9 cellular contexts compared by ENCODE assay signal in genomic region chr14:73633115-73633514, GRCh38. TPM values are rescaled to one million over a fixed set of nuclear protein-coding genes. Genes with fewer than 3 reads are reported as not detected.
DNase-seq lines count a peak whose midpoint lies in the region; ATAC-seq and TF ChIP-seq lines count a peak whose summit lies in the region.
"Had no signal": no experiment of that assay in that cellular context is flagged by ENCODE, and none has a peak within 500 bp of the region (broad histone marks: within the 10 kb centered on the region; RNA-seq: fewer than 3 reads in every experiment).

No MANE protein-coding gene starts in this region.

- no peak for TF ChIP-seq EP300 in ovary (IDR thresholded peaks at IDR 0.05)

- H3K36me3 Mint-ChIP-seq in endodermal cell (ENCODE audit: low read depth): no peaks in the 10 kb centered on the region

- no peaks in the 10 kb centered on the region for H3K36me3 ChIP-seq in OCI-LY3 (replicated peaks; ENCODE audit: low read depth, low read length)
- H3K36me3 ChIP-seq in endodermal cell (ENCODE audit: control insufficient read depth, insufficient read depth, low read length): no peaks in the 10 kb centered on the region
- H3K36me3 ChIP-seq in ovary: no peaks in the 10 kb centered on the region

- peak overlapping the region; percentile 96 for H2AFZ ChIP-seq in OCI-LY3 (ENCODE audit: low read depth, low read length)

- no peaks in the 10 kb centered on the region for H3K9me3 Mint-ChIP-seq in endodermal cell

- TF ChIP-seq POLR2A in ovary (IDR thresholded peaks at IDR 0.05): no peak

- H3K4me3 ChIP-seq in OCI-LY3 (ENCODE audit: low read length) (peak overlapping the region; percentile 80), endodermal cell (ENCODE audit: low read length) (no peak overlapping the region), ovary (peak overlapping the region; percentile 48)

- H3K9me3 ChIP-seq in OCI-LY3 (ENCODE audit: insufficient read depth, low read length): no peaks in the 10 kb centered on the region
- no peaks in the 10 kb centered on the region for H3K9me3 ChIP-seq in endodermal cell (ENCODE audit: control insufficient read depth, low read length)
- no peaks in the 10 kb centered on the region for H3K9me3 ChIP-seq in ovary

- intact Hi-C loops in ovary (cut with DNase I): loop anchor here in 2 of 4 donors (5.0 kb wide), 1 partner anchor 126 kb away; no protein-coding TSS in a partner anchor

- TF ChIP-seq CTCF in OCI-LY3 (IDR thresholded peaks at IDR 0.05; ENCODE audit: low read depth, low read length) (no peak), endodermal cell (conservative IDR thresholded peaks at IDR 0.05) (no peak), ovary (IDR thresholded peaks at IDR 0.05) (no peak)

- H3K27me3 Mint-ChIP-seq in endodermal cell (ENCODE audit: insufficient read depth): no peaks in the 10 kb centered on the region

- ATAC-seq in GM21390 (IDR thresholded peaks at IDR 0.05; ENCODE audit: unreplicated experiment) (no peak), GM21717 (IDR thresholded peaks at IDR 0.05; ENCODE audit: unreplicated experiment) (no peak)

- H3K4me3 Mint-ChIP-seq in endodermal cell: peak overlapping the region; percentile 60

- H3K27me3 ChIP-seq in OCI-LY3 (ENCODE audit: low read depth, low read length) (peaks cover 19% of the 10 kb centered on the region), endodermal cell (ENCODE audit: control insufficient read depth, insufficient read depth, low read length, poor library complexity, severe bottlenecking) (no peaks in the 10 kb centered on the region), ovary (no peaks in the 10 kb centered on the region)

- H3K4me1 Mint-ChIP-seq in endodermal cell: peaks cover 3% of the 10 kb centered on the region

- peak overlapping the region; percentile 92 for H3K4me2 ChIP-seq in OCI-LY3 (ENCODE audit: low read length)

- H3K79me2 ChIP-seq in OCI-LY3 (ENCODE audit: low read length): no peaks in the 10 kb centered on the region

- H3K4me1 ChIP-seq in OCI-LY3 (ENCODE audit: low read length) (peaks cover 10% of the 10 kb centered on the region), endodermal cell (ENCODE audit: control insufficient read depth, insufficient read depth, low read length) (no peaks in the 10 kb centered on the region), ovary (ENCODE audit: insufficient read depth) (peaks cover 4% of the 10 kb centered on the region)

- H4K20me1 ChIP-seq in OCI-LY3 (ENCODE audit: insufficient read depth, low read length): no peaks in the 10 kb centered on the region

- WGBS in endodermal cell (ENCODE audit: insufficient coverage in 1 of 2, insufficient read length in 1 of 2), 2 experiments: 56 to 63% methylated on average over 13 of the region's 13 CpGs
- 37 to 43% (median 40%) methylated on average over 13 of the region's 13 CpGs for WGBS in ovary, 3 donors

- H3K9ac ChIP-seq in OCI-LY3 (ENCODE audit: low read length) (peak overlapping the region; percentile 60), endodermal cell (ENCODE audit: extremely low read depth, low read length, poor library complexity, severe bottlenecking) (no peak overlapping the region)

- H3K27ac ChIP-seq in OCI-LY3 (ENCODE audit: low read length) (no peak overlapping the region), endodermal cell (ENCODE audit: low read depth, low read length) (no peak overlapping the region), ovary (no peak overlapping the region)

- H3K27ac Mint-ChIP-seq in endodermal cell: no peak overlapping the region

- DNase-seq in GM19238 (ENCODE audit: insufficient read length, low spot score): peak; percentile 19
- no peak for DNase-seq in endodermal cell
- no peak for DNase-seq in ovary
- no peak for DNase-seq in dermis blood vessel endothelial cell
- DNase-seq in H4 (ENCODE audit: low spot score): no peak

RNA-seq across cellular contexts. Expression of gene DNAL1, which starts 11.7 kb away (rescaled TPM):
- total RNA-seq in endodermal cell (10 to 100 TPM; 22.9 to 30.5 TPM), ovary (10 to 100 TPM; 11.2 to 19.9 (median 16.2) TPM), dermis blood vessel endothelial cell (6.5 and 10.7 TPM in 2 replicates)
- 11.6 TPM for polyA plus RNA-seq in endodermal cell (2013, experiment 1 of 2)
- 12.5 TPM for polyA plus RNA-seq in endodermal cell (2013, experiment 2 of 2)
- polyA plus RNA-seq in ovary: 10 to 100 TPM in 1 of 2 donors, 1 to 10 TPM in 1; 4.1 to 15.8 TPM
- total RNA-seq in H4 (2014; rRNA removed; shearing (Covaris generic)): 8.1 and 14.4 TPM in 2 replicates

RNA-seq across cellular contexts. Expression of gene ACOT6, which starts 20.8 kb away (rescaled TPM):
- total RNA-seq in endodermal cell (not detected), ovary (not detected), dermis blood vessel endothelial cell (not detected in 2 replicates)
- not detected for polyA plus RNA-seq in endodermal cell (2013, experiment 1 of 2)
- polyA plus RNA-seq in endodermal cell (2013, experiment 2 of 2): not detected
- under 1 TPM in 1 of 2 donors, not detected in 1; 0.10 TPM for polyA plus RNA-seq in ovary
- total RNA-seq in H4 (2014; rRNA removed; shearing (Covaris generic)): not detected in 2 replicates
- total RNA-seq: subcutaneous adipose tissue had no signal

RNA-seq across cellular contexts. Expression of gene ACOT4, which starts 41.4 kb away (rescaled TPM):
- 1 to 10 TPM in 1 of 2 donors, under 1 TPM in 1; 0.97 to 2.0 TPM for total RNA-seq in endodermal cell
- polyA plus RNA-seq in endodermal cell (2013, experiment 1 of 2): 0.28 TPM
- 0.58 TPM for polyA plus RNA-seq in endodermal cell (2013, experiment 2 of 2)
- 1 to 10 TPM in 3 of 7 donors, under 1 TPM in 4; 0.28 to 2.1 (median 0.38) TPM for total RNA-seq in ovary
- polyA plus RNA-seq in ovary: 1 to 10 TPM in 1 of 2 donors, under 1 TPM in 1; 0.28 to 3.9 TPM
- 0.34 and 1.3 TPM in 2 replicates for total RNA-seq in dermis blood vessel endothelial cell
- 0.19 TPM in 1 of 2 replicates, not detected in the other for total RNA-seq in H4 (2014; rRNA removed; shearing (Covaris generic))
